Comparison of ENCODE assay signal across 1 cellular context in the genomic region with DNA sequence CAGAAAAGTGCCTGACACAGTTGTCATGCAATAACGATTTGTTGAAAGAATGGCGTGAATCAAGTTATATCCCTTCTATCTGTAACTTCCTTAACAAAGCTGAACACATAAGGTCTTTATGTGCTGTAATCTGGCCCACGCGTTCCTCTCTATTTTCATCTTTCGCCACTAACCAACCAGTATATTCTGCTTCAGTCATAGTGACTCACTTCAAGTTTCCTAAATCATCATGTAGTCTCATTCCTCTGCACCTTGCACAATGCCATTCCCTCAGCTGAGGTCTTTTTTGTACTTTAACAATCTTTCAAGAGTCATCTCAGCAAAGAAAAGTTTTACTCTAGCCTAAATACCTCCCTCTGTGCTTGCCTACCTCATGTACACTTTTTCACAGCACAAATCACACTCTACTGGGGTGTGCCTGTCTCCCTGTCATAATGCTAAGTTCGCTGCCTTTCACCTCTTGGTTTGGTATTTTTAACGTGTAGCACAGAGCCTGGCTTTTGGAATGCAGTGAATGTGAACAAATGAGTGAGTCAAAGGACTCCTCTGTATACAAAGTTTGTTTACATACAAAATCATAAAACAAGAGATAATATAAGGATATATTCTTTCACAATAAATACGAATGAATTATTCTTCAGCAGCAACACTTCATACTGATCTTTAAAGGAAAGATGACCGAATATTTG.
A peak's percentile ranks its signal among the peaks of the same experiment; 100 is the strongest.
TF ChIP-seq lines count a peak whose summit lies in the region.

No MANE protein-coding gene starts in this region.

TF ChIP-seq in IMR-90, 13 proteins besides CTCF, POLR2A, EP300 and RAD21:
- TF ChIP-seq NFE2L2 (IDR thresholded peaks at IDR 0.05; ENCODE audit: low read depth, low read length), result peak; percentile 64; the same call in 1 of the 2 replicates
- TF ChIP-seq FOS (IDR thresholded peaks at IDR 0.05; ENCODE audit: low read depth, low read length), result 0 out of 2 replicates have a peak, but pooled peaks have one; percentile 32
- peak; percentile 93 for TF ChIP-seq CEBPB (IDR thresholded peaks at IDR 0.05; ENCODE audit: low read depth, low read length)
- TF ChIP-seq CHD1 (IDR thresholded peaks at IDR 0.05; ENCODE audit: low read depth, low read length), result no peak
